In genomic region chr13:50106559-50106958, GRCh38 we compare ENCODE assay signal across 10 cellular contexts.
DNase-seq lines count a peak whose midpoint lies in the region; ATAC-seq and TF ChIP-seq lines count a peak whose summit lies in the region.
"Had no signal": no experiment of that assay in that cellular context is flagged by ENCODE, and none has a peak within 500 bp of the region (broad histone marks: within the 10 kb centered on the region; RNA-seq: fewer than 3 reads in every experiment).

No MANE protein-coding gene starts in this region.

- H3K27me3 ChIP-seq in Peyer's patch = no peaks in the 10 kb centered on the region
- H3K27me3 ChIP-seq in sigmoid colon = no peaks in the 10 kb centered on the region

- no peaks in the 10 kb centered on the region for H3K27me3 Mint-ChIP-seq in HFFc6 (ENCODE audit: insufficient read depth)
- no peaks in the 10 kb centered on the region for H3K27me3 Mint-ChIP-seq in mesothelial cell of epicardium (ENCODE audit: low read depth)

- H3K27ac ChIP-seq in Peyer's patch (peak overlapping the region in 2 of 4 donors; percentile 41 to 59), sigmoid colon (no peak overlapping the region)
- H3K27ac ChIP-seq: VCaP had no signal

- H3K36me3 ChIP-seq in Peyer's patch (no peaks in the 10 kb centered on the region), sigmoid colon (no peaks in the 10 kb centered on the region)

- TF ChIP-seq POLR2A in Peyer's patch (IDR thresholded peaks at IDR 0.05) (no peak), sigmoid colon (IDR thresholded peaks at IDR 0.05) (no peak)

- peaks cover 14% of the 10 kb centered on the region for H3K4me1 Mint-ChIP-seq in HFFc6 (ENCODE audit: low read depth)
- H3K4me1 Mint-ChIP-seq in mesothelial cell of epicardium = peaks cover 8% of the 10 kb centered on the region

- peak; percentile 93 for ATAC-seq in GM21390 (IDR thresholded peaks at IDR 0.05; ENCODE audit: unreplicated experiment)
- peak; percentile 76 for ATAC-seq in HG03571 (IDR thresholded peaks at IDR 0.05; ENCODE audit: unreplicated experiment)

- TF ChIP-seq CTCF in GM13977 (IDR thresholded peaks at IDR 0.05; ENCODE audit: extremely low read depth, insufficient read depth, missing control alignments) (no peak), HFFc6 (IDR thresholded peaks at IDR 0.05) (no peak), Peyer's patch (IDR thresholded peaks at IDR 0.05) (no peak), mesothelial cell of epicardium (IDR thresholded peaks at IDR 0.05; ENCODE audit: unreplicated experiment) (no peak), sigmoid colon (IDR thresholded peaks at IDR 0.05) (no peak)

- WGBS in sigmoid colon, 2 donors = 10 to 20% methylated on average over 1 of the region's 1 CpG

- H3K4me1 ChIP-seq in Peyer's patch (peaks cover 0 to 5% (median 0%) of the 10 kb centered on the region in 4 donors), sigmoid colon (peaks cover 0 to 24% (median 2%) of the 10 kb centered on the region in 4 donors)

- in situ Hi-C loops in GM13977 (cut with MboI; ENCODE audit: low pct_unique_long_range_greater_than_20kb, low sequenced_read_pairs, unreplicated experiment) = no loop called here

- no peak overlapping the region for H3K27ac Mint-ChIP-seq in HFFc6
- H3K27ac Mint-ChIP-seq in mesothelial cell of epicardium = no peak overlapping the region

- H3K4me3 Mint-ChIP-seq in HFFc6 (no peak overlapping the region), mesothelial cell of epicardium (no peak overlapping the region)

- peak; percentile 57 for DNase-seq in GM13977 (ENCODE audit: low spot score)
- peak; percentile 43 for DNase-seq in germinal center (ENCODE audit: low spot score)
- no peak for DNase-seq in HFFc6
- no peak for DNase-seq in Peyer's patch
- DNase-seq in mesothelial cell of epicardium (ENCODE audit: low spot score in 2 of 2, unreplicated experiment in 2 of 2) = no peak
- DNase-seq in sigmoid colon = no peak
- DNase-seq: effector memory CD4-positive, alpha-beta T cell had no signal

- H3K9me3 Mint-ChIP-seq in HFFc6 (no peaks in the 10 kb centered on the region), mesothelial cell of epicardium (peaks cover 4% of the 10 kb centered on the region)

- H3K9me3 ChIP-seq in Peyer's patch (no peaks in the 10 kb centered on the region), sigmoid colon (no peaks in the 10 kb centered on the region)

- intact Hi-C loops in sigmoid colon (cut with DNase I) = no loop called here

- TF ChIP-seq EP300 in sigmoid colon (IDR thresholded peaks at IDR 0.05) = no peak

- no peak overlapping the region for H3K4me3 ChIP-seq in Peyer's patch
- no peak overlapping the region for H3K4me3 ChIP-seq in sigmoid colon

- H3K36me3 Mint-ChIP-seq in HFFc6 (ENCODE audit: low read depth) = no peaks in the 10 kb centered on the region; the same call in 1 of the 2 replicates
- peaks cover 3% of the 10 kb centered on the region for H3K36me3 Mint-ChIP-seq in mesothelial cell of epicardium

Comparison
In these comparisons a context has a peak if more than half of its experiments do, and no peak if none do; other contexts are left out.
1. DNase-seq: peak in GM13977 (single experiment) and germinal center (single experiment); none in HFFc6 (single experiment), Peyer's patch (0 of 3), mesothelial cell of epicardium (0 of 2) and sigmoid colon (single experiment).